Comparison of ENCODE assay signal across 19 cellular contexts in genomic region chr7:47601881-47602249, GRCh38. TPM values are rescaled to one million over a fixed set of nuclear protein-coding genes. Genes with fewer than 3 reads are reported as not detected.
DNase-seq lines count a peak whose midpoint lies in the region; ATAC-seq and TF ChIP-seq lines count a peak whose summit lies in the region.
"Had no signal": no experiment of that assay in that cellular context is flagged by ENCODE, and none has a peak within 500 bp of the region (broad histone marks: within the 10 kb centered on the region; RNA-seq: fewer than 3 reads in every experiment).

No MANE protein-coding gene starts in this region.

- H3K4me1 Mint-ChIP-seq in MCF 10A (ENCODE audit: insufficient read depth, unreplicated experiment): peaks cover 66% of the 10 kb centered on the region
- H3K4me1 Mint-ChIP-seq in type B pancreatic cell (ENCODE audit: unreplicated experiment): peaks cover 33% of the 10 kb centered on the region

- 85% methylated on average over 2 of the region's 2 CpGs for WGBS in hepatocyte (ENCODE audit: low lambda C conversion rate, missing lambda C conversion rate)

- H3K4me3 ChIP-seq in breast epithelium: no peak overlapping the region
- no peak overlapping the region for H3K4me3 ChIP-seq in hepatocyte
- H3K4me3 ChIP-seq: MG63, pancreas had no signal

- DNase-seq in MCF 10A (ENCODE audit: unreplicated experiment) (no peak), breast epithelium (ENCODE audit: low spot score in 2 of 2) (no peak), RWPE1 (ENCODE audit: low spot score) (no peak), hepatocyte (ENCODE audit: low spot score) (no peak), type B pancreatic cell (ENCODE audit: extremely low spot score, unreplicated experiment) (no peak), retina (no peak), NCI-H748 (lab: John Stamatoyannopoulos, UW; ENCODE audit: unreplicated experiment) (no peak)
- DNase-seq: 8988T; activated CD4-positive, alpha-beta T cell treated with anti-CD3 and anti-CD28 coated beads for 48 hours; activated naive CD4-positive, alpha-beta T cell treated with anti-CD3 and anti-CD28 coated beads, Interleukin-2, amount 50 U/mL, for 16 hours; central memory CD4-positive, alpha-beta T cell; GDM1; NCI-H2029 treated with DMSO at 0.1 percent for 48 hours; NCI-H524 treated with DMSO at 0.1 percent for 48 hours; small intestine; T-helper 2 cell had no signal

- no peak for ATAC-seq in GM19023 (IDR thresholded peaks at IDR 0.05; ENCODE audit: unreplicated experiment)
- ATAC-seq: pancreas had no signal

- H3K9me3 ChIP-seq in breast epithelium (peaks cover 11 to 12% of the 10 kb centered on the region in 2 donors), hepatocyte (ENCODE audit: low read depth) (no peaks in the 10 kb centered on the region)
- H3K9me3 ChIP-seq: MG63, pancreas had no signal

- CTCF ChIA-PET in MCF 10A (lab: Yijun Ruan, JAX) (interaction anchor here (0.5 to 2.7 kb wide), 5 partner anchors 10 to 265 kb away, joined by 3 to 13 read pairs (median 5); no protein-coding TSS in a partner anchor), RWPE1 (lab: Yijun Ruan, JAX) (no interaction called here)

- H3K27ac ChIP-seq in breast epithelium (no peak overlapping the region), RWPE1 (peak overlapping the region; percentile 94), hepatocyte (peak overlapping the region; percentile 53)
- H3K27ac ChIP-seq: pancreas had no signal

- H3K27me3 Mint-ChIP-seq in MCF 10A (ENCODE audit: insufficient read depth, unreplicated experiment): no peaks in the 10 kb centered on the region
- no peaks in the 10 kb centered on the region for H3K27me3 Mint-ChIP-seq in type B pancreatic cell

- no peak overlapping the region for H3K4me2 ChIP-seq in hepatocyte

- no peaks in the 10 kb centered on the region for H3K27me3 ChIP-seq in breast epithelium
- no peaks in the 10 kb centered on the region for H3K27me3 ChIP-seq in hepatocyte
- H3K27me3 ChIP-seq: MG63, pancreas had no signal

- H3K9me2 ChIP-seq in hepatocyte (replicated peaks; ENCODE audit: insufficient read depth): no peaks in the 10 kb centered on the region

- H3K79me2 ChIP-seq in hepatocyte: no peaks in the 10 kb centered on the region

- H4K20me1 ChIP-seq in hepatocyte (ENCODE audit: insufficient read depth, poor library complexity, severe bottlenecking): no peaks in the 10 kb centered on the region

- intact Hi-C loops in MCF 10A (cut with micrococcal nuclease): loop anchor here (1.0 to 10.0 kb wide), 5 partner anchors 50 to 182 kb away; no protein-coding TSS in a partner anchor
- intact Hi-C loops in breast epithelium (cut with DNase I; ENCODE audit: low total_unique reads): loop anchor here (2.0 kb wide), 1 partner anchor 17 kb away; no protein-coding TSS in a partner anchor

- H3K9me3 Mint-ChIP-seq in MCF 10A (ENCODE audit: unreplicated experiment) (peaks cover 7% of the 10 kb centered on the region), type B pancreatic cell (peaks cover 26% of the 10 kb centered on the region)

- H3K27ac Mint-ChIP-seq in MCF 10A (ENCODE audit: low read depth, unreplicated experiment) (peak overlapping the region; percentile 98), type B pancreatic cell (peak overlapping the region; percentile 13)

- H3K36me3 Mint-ChIP-seq in MCF 10A (ENCODE audit: insufficient read depth, unreplicated experiment) (no peaks in the 10 kb centered on the region), type B pancreatic cell (peaks cover 8% of the 10 kb centered on the region)

- H3K4me3 Mint-ChIP-seq in MCF 10A (ENCODE audit: unreplicated experiment) (peak overlapping the region; percentile 63), type B pancreatic cell (no peak overlapping the region)

- TSS peak; percentile 46 for BruUV-seq in MCF 10A (replicated peaks; lab: Mats Ljungman, UMichigan)

- TF ChIP-seq POLR2A in breast epithelium (IDR thresholded peaks at IDR 0.05): no peak

- POLR2A ChIA-PET in MCF 10A (lab: Yijun Ruan, JAX) (interaction anchor here (0.8 to 3.3 kb wide), 15 partner anchors 9 to 183 kb away, joined by 3 to 62 read pairs (median 6); partner anchors contain the start of gene TNS3), RWPE1 (lab: Yijun Ruan, JAX; ENCODE audit: low non-redundant PET) (no interaction called here)

- H3K36me3 ChIP-seq in breast epithelium: no peaks in the 10 kb centered on the region
- H3K36me3 ChIP-seq in hepatocyte (replicated peaks; ENCODE audit: insufficient read depth, low read depth): no peaks in the 10 kb centered on the region
- H3K36me3 ChIP-seq: MG63, pancreas had no signal

- H3K4me1 ChIP-seq in breast epithelium: peaks cover 0 to 21% of the 10 kb centered on the region in 2 donors
- H3K4me1 ChIP-seq in hepatocyte (ENCODE audit: insufficient read depth): peaks cover 31% of the 10 kb centered on the region

- no peak overlapping the region for H2AFZ ChIP-seq in hepatocyte

- TF ChIP-seq CTCF in MCF 10A (IDR thresholded peaks at IDR 0.05; ENCODE audit: unreplicated experiment) (no peak), breast epithelium (IDR thresholded peaks at IDR 0.05) (no peak), RWPE1 (conservative IDR thresholded peaks at IDR 0.05; ENCODE audit: low read depth) (no peak), hepatocyte (IDR thresholded peaks at IDR 0.05; ENCODE audit: poor library complexity) (no peak), type B pancreatic cell (conservative IDR thresholded peaks at IDR 0.05) (no peak)

RNA-seq across cellular contexts. Expression of gene TNS3, which starts 20.0 kb away (rescaled TPM):
- total RNA-seq in MCF 10A (2022) (30.1 and 33.3 TPM in 2 replicates), breast epithelium (10 to 100 TPM; 41.0 to 78.1 (median 56.2) TPM), hepatocyte (64.5 and 73.3 TPM in 2 replicates), type B pancreatic cell (ENCODE audit: low replicate concordance) (48.8 and 138 TPM in 2 replicates)
- 30.0 and 30.7 TPM in 2 replicates for polyA plus RNA-seq in hepatocyte

Comparison
In these comparisons a context has a peak if more than half of its experiments do, and no peak if none do; other contexts are left out.
1. H3K27ac ChIP-seq: peak in RWPE1 (single experiment) and hepatocyte (single experiment); none in breast epithelium (0 of 2).